ENCODE assay signal across 10 cellular contexts in genomic region chr7:106484562-106484961, GRCh38.
DNase-seq lines count a peak whose midpoint lies in the region; ATAC-seq, FAIRE-seq and TF ChIP-seq lines count a peak whose summit lies in the region.
"Had no signal": no experiment of that assay in that cellular context is flagged by ENCODE, and none has a peak within 500 bp of the region (broad histone marks: within the 10 kb centered on the region; RNA-seq: fewer than 3 reads in every experiment).

No MANE protein-coding gene starts in this region.

- H3K9ac ChIP-seq in K562 (ENCODE audit: insufficient read depth in 1 of 2, low read depth in 2 of 2, low read length in 2 of 2), result no peak overlapping the region

- no peak for TF ChIP-seq RAD21 in K562 (CRISPR knock-in tag; conservative IDR thresholded peaks at IDR 0.05 in 1 of 2, IDR thresholded peaks at IDR 0.05 in 1 of 2)

- H3K9me3 ChIP-seq in K562 (replicated peaks; ENCODE audit: control insufficient read depth, insufficient read depth, low read depth, low read length), result peaks cover 7% of the 10 kb centered on the region; the same call in 1 of the 2 replicates

- no TSS peak for BruUV-seq in K562 (replicated peaks; lab: Mats Ljungman, UMichigan)

- no peak overlapping the region for H3K27ac ChIP-seq in K562 (ENCODE audit: extremely low read depth, low read depth, low read length)
- H3K27ac ChIP-seq: WERI-Rb-1 had no signal

- ATAC-seq in HG03108 (IDR thresholded peaks at IDR 0.05; ENCODE audit: unreplicated experiment), result peak; percentile 11
- no peak for ATAC-seq in K562
- no peak for ATAC-seq in GM21619 (IDR thresholded peaks at IDR 0.05; ENCODE audit: unreplicated experiment)

- TF ChIP-seq POLR2A in K562 (conservative IDR thresholded peaks at IDR 0.05), result no peak

- H4K20me1 ChIP-seq in K562 (replicated peaks; ENCODE audit: control insufficient read depth, insufficient read depth, low read length), result no peaks in the 10 kb centered on the region

- intact Hi-C loops in K562 (cut with micrococcal nuclease), result loop anchor here (5.0 kb wide), 1 partner anchor 178 kb away; the partner anchor contains the start of gene CCDC71L

- CTCF ChIA-PET in K562 (lab: Yijun Ruan, JAX; ENCODE audit: low intra/inter-chr PET ratio), result no interaction called here

- H3K9me1 ChIP-seq in K562 (ENCODE audit: control insufficient read depth, insufficient read depth, low read length), result no peaks in the 10 kb centered on the region

- WGBS in K562 (ENCODE audit: insufficient coverage, low coverage, missing lambda C conversion rate), result 25% methylated on average over 1 of the region's 1 CpG

- H3K27me3 ChIP-seq in K562 (ENCODE audit: control insufficient read depth in 2 of 2, insufficient read depth in 2 of 2, low read length in 2 of 2), result no peaks in the 10 kb centered on the region

- H3K4me2 ChIP-seq in K562 (ENCODE audit: insufficient read depth, low read length), result no peak overlapping the region

- no peaks in the 10 kb centered on the region for H3K36me3 ChIP-seq in K562 (ENCODE audit: control insufficient read depth, insufficient read depth, low read length)
- H3K36me3 ChIP-seq: WERI-Rb-1 had no signal

- peaks cover 8 to 28% of the 10 kb centered on the region in 2 experiments; a peak in 3 of 5 replicates for H3K4me1 ChIP-seq in K562 (replicated peaks in 1 of 2; ENCODE audit: control insufficient read depth in 2 of 2, insufficient read depth in 2 of 2, low read length in 2 of 2)

- peak overlapping the region; percentile 13; the same call in 1 of the 2 replicates for H2AFZ ChIP-seq in K562 (ENCODE audit: low read depth, low read length)

- TF ChIP-seq EP300 in K562 (IDR thresholded peaks at IDR 0.05; ENCODE audit: low read length), result no peak

- in situ Hi-C loops in K562 (cut with MboI), result no loop called here

- no peaks in the 10 kb centered on the region for H3K79me2 ChIP-seq in K562 (ENCODE audit: control insufficient read depth, insufficient read depth, low read length)

- no peak for TF ChIP-seq CTCF in K562 (IDR thresholded peaks at IDR 0.05 in 2 of 3, conservative IDR thresholded peaks at IDR 0.05 in 1 of 3; ENCODE audit: insufficient read depth in 2 of 3, low read depth in 1 of 3, low read length in 3 of 3)

- DNase-seq in GM04503 (ENCODE audit: low read depth) (peak; percentile 36), K562 (ENCODE audit: extremely low read depth in 1 of 4, low spot score in 3 of 4) (no peak), mucosa of gallbladder (ENCODE audit: low spot score) (peak; percentile 58), retina (no peak), OCI-M1 (lab: John Stamatoyannopoulos, UW) (no peak), ureter (ENCODE audit: low spot score) (no peak)
- DNase-seq: NCI-H2107, WERI-Rb-1 had no signal

- POLR2A ChIA-PET in K562 (lab: Yijun Ruan, JAX), result interaction anchor here (0.8 to 1.7 kb wide), 4 partner anchors 18 to 84 kb away, joined by 3 to 7 read pairs (median 5); no protein-coding TSS in a partner anchor

- H3K4me3 ChIP-seq in K562, result no peak overlapping the region

- FAIRE-seq in K562 (lab: Jason Lieb, UNC), result no peak

TF ChIP-seq in K562, 482 proteins besides CTCF, POLR2A, EP300 and RAD21:
- TF ChIP-seq ETV1 (tag; conservative IDR thresholded peaks at IDR 0.05; ENCODE audit: low read depth) (0 out of 2 replicates have a peak, but pooled peaks have one; percentile 25), ZNF609 (CRISPR knock-in tag; IDR thresholded peaks at IDR 0.05; ENCODE audit: borderline replicate concordance) (no peak), BMI1 (IDR thresholded peaks at IDR 0.05; ENCODE audit: low read length) (no peak), HDAC3 (IDR thresholded peaks at IDR 0.05; ENCODE audit: borderline replicate concordance, partially characterized antibody) (no peak), POLR3G (IDR thresholded peaks at IDR 0.05; ENCODE audit: extremely low read depth, insufficient read length, insufficient replicate concordance) (no peak), CEBPB (tag; IDR thresholded peaks at IDR 0.05) (peak; percentile 81), MYC (IDR thresholded peaks at IDR 0.05; ENCODE audit: low read depth, low read length) (no peak), MYC (CRISPR knock-in tag; IDR thresholded peaks at IDR 0.05; ENCODE audit: borderline replicate concordance, low read depth) (no peak), SNAPC5 (CRISPR knock-in tag; IDR thresholded peaks at IDR 0.05) (no peak), CEBPG (CRISPR knock-in tag; IDR thresholded peaks at IDR 0.05) (no peak), CEBPG (tag; conservative IDR thresholded peaks at IDR 0.05 in 1 of 2, IDR thresholded peaks at IDR 0.05 in 1 of 2) (peak; percentile 71 to 86)
- TF ChIP-seq, protein P1, sequence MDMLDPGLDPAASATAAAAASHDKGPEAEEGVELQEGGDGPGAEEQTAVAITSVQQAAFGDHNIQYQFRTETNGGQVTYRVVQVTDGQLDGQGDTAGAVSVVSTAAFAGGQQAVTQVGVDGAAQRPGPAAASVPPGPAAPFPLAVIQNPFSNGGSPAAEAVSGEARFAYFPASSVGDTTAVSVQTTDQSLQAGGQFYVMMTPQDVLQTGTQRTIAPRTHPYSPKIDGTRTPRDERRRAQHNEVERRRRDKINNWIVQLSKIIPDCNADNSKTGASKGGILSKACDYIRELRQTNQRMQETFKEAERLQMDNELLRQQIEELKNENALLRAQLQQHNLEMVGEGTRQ (CRISPR knock-in tag; IDR thresholded peaks at IDR 0.05), result peak; percentile 46

Comparison
In these comparisons a context has a peak if more than half of its experiments do, and no peak if none do; other contexts are left out.
1. DNase-seq: peak in GM04503 (single experiment) and mucosa of gallbladder (single experiment); none in K562 (0 of 4), retina (single experiment), OCI-M1 (single experiment) and ureter (single experiment).